In the genomic region with DNA sequence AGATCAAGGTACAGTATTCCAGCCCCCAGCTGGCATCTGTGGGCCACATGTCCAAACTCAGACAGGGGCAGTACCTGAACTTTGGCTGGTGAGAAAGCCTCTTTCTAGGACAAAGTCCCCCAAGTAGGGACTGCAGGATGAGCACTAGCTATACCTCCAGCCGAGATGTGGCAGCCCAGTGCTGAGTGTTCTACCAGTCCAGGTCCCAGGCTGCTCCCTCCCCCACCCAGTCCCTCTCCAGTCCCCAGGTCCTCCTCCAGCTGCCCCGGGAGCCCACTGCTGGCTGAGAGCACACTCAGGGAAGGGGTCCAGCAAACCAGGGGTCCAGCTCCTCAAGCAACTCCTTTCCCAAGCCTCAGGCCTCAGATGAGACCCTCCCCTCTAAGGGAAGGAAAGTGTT, we compare ENCODE assay signal across 2 cellular contexts.
TF ChIP-seq lines count a peak whose summit lies in the region.

No MANE protein-coding gene starts in this region.

TF ChIP-seq in SK-N-SH, 30 proteins besides CTCF, POLR2A, EP300 and RAD21 (continued from another document):
- TF ChIP-seq, protein P1, sequence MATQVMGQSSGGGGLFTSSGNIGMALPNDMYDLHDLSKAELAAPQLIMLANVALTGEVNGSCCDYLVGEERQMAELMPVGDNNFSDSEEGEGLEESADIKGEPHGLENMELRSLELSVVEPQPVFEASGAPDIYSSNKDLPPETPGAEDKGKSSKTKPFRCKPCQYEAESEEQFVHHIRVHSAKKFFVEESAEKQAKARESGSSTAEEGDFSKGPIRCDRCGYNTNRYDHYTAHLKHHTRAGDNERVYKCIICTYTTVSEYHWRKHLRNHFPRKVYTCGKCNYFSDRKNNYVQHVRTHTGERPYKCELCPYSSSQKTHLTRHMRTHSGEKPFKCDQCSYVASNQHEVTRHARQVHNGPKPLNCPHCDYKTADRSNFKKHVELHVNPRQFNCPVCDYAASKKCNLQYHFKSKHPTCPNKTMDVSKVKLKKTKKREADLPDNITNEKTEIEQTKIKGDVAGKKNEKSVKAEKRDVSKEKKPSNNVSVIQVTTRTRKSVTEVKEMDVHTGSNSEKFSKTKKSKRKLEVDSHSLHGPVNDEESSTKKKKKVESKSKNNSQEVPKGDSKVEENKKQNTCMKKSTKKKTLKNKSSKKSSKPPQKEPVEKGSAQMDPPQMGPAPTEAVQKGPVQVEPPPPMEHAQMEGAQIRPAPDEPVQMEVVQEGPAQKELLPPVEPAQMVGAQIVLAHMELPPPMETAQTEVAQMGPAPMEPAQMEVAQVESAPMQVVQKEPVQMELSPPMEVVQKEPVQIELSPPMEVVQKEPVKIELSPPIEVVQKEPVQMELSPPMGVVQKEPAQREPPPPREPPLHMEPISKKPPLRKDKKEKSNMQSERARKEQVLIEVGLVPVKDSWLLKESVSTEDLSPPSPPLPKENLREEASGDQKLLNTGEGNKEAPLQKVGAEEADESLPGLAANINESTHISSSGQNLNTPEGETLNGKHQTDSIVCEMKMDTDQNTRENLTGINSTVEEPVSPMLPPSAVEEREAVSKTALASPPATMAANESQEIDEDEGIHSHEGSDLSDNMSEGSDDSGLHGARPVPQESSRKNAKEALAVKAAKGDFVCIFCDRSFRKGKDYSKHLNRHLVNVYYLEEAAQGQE (IDR thresholded peaks at IDR 0.05; ENCODE audit: low read depth, low read length) = no peak
- TF ChIP-seq FOSL2 (IDR thresholded peaks at IDR 0.05; ENCODE audit: borderline replicate concordance, low read depth) = no peak
- TF ChIP-seq RFX5 (IDR thresholded peaks at IDR 0.05; ENCODE audit: low read length) = no peak
- TF ChIP-seq ZBTB33 (IDR thresholded peaks at IDR 0.05; ENCODE audit: borderline replicate concordance, low read depth) = no peak
- no peak for TF ChIP-seq USF1 (IDR thresholded peaks at IDR 0.05; ENCODE audit: borderline replicate concordance, low read depth)
- no peak for TF ChIP-seq JUND (IDR thresholded peaks at IDR 0.05)
- no peak for TF ChIP-seq USF2 (IDR thresholded peaks at IDR 0.05; ENCODE audit: borderline replicate concordance, low read depth, low read length)
- TF ChIP-seq TAF1 (IDR thresholded peaks at IDR 0.05; ENCODE audit: borderline replicate concordance, low read depth, low read length) = no peak
- TF ChIP-seq EZH2phosphoT487 (IDR thresholded peaks at IDR 0.05; ENCODE audit: borderline replicate concordance, low read depth) = no peak
- TF ChIP-seq CHD2 (IDR thresholded peaks at IDR 0.05; ENCODE audit: low read length, partially characterized antibody) = no peak
- no peak for TF ChIP-seq NFIC (IDR thresholded peaks at IDR 0.05; ENCODE audit: borderline replicate concordance)

TF ChIP-seq in SK-N-SH treated with all-trans-retinoic acid at 6 μM for 48 hours, 23 proteins besides CTCF, POLR2A, EP300 and RAD21 (continued from another document):
- TF ChIP-seq, protein P2, sequence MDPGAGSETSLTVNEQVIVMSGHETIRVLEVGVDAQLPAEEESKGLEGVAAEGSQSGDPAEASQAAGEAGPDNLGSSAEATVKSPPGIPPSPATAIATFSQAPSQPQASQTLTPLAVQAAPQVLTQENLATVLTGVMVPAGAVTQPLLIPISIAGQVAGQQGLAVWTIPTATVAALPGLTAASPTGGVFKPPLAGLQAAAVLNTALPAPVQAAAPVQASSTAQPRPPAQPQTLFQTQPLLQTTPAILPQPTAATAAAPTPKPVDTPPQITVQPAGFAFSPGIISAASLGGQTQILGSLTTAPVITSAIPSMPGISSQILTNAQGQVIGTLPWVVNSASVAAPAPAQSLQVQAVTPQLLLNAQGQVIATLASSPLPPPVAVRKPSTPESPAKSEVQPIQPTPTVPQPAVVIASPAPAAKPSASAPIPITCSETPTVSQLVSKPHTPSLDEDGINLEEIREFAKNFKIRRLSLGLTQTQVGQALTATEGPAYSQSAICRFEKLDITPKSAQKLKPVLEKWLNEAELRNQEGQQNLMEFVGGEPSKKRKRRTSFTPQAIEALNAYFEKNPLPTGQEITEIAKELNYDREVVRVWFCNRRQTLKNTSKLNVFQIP (CRISPR knock-in tag; IDR thresholded peaks at IDR 0.05; ENCODE audit: borderline replicate concordance, low read depth) = no peak
- TF ChIP-seq TSHZ2 (CRISPR knock-in tag; IDR thresholded peaks at IDR 0.05) = no peak
- no peak for TF ChIP-seq SNAI2 (CRISPR knock-in tag; IDR thresholded peaks at IDR 0.05)
